Comparison of ENCODE assay signal across 1 cellular context in the genomic region with DNA sequence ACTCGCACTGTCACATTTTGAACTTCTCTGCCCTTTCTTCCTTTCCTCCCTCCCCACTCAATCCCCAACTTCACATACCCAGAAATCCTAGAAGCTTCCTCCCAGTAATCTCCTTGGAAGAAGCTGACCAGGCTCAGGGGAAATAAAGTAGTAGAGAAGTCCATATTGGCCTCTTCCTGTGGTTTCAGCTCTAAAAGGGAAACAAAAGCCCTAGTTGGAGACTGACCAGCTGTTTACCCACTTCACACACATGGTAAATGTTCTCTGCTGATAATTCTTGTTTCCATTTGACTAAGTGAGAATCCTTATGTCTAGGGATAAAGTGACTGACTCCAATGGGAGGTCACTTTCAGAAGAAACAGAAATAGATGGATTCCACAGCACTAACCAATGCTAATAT.
TF ChIP-seq lines count a peak whose summit lies in the region.

No MANE protein-coding gene starts in this region.

TF ChIP-seq in GM12878, 131 proteins besides CTCF, POLR2A, EP300 and RAD21 (continued from another document):
- TF ChIP-seq CUX1 (IDR thresholded peaks at IDR 0.05; ENCODE audit: insufficient replicate concordance, low read depth, low read length): no peak
- TF ChIP-seq STAT3 (IDR thresholded peaks at IDR 0.05; ENCODE audit: low read depth, low read length): no peak
- TF ChIP-seq CBFB (IDR thresholded peaks at IDR 0.05; ENCODE audit: low read depth): no peak
- no peak for TF ChIP-seq BCL3 (IDR thresholded peaks at IDR 0.05; ENCODE audit: borderline replicate concordance, insufficient read depth, low read depth, low read length, poor library complexity, severe bottlenecking)
- TF ChIP-seq MTA3 (IDR thresholded peaks at IDR 0.05; ENCODE audit: borderline replicate concordance, low read length): no peak
- TF ChIP-seq IKZF1 (conservative IDR thresholded peaks at IDR 0.05): peak; percentile 42; the same call in 1 of the 2 replicates
